17 cellular contexts compared by ENCODE assay signal in the genomic region with DNA sequence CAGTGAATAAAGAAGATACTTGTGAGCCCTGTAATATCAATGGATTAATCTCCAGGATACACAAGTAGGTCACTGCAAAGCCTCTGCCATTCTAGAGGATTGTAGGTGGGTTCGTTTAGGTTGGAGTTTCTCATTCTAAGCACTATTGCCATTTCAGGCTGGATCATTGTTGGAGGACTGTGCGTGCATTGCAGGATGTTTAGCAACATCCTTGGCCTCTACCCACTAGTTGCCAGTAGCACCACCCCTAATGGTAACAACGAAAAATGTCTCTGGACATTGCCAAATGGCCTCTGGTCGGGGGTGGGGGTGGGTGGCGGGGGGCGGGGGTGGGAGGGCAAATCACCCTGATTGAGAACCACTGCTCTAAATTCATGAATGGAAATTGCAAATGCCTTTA. TPM values are rescaled to one million over a fixed set of nuclear protein-coding genes. Genes with fewer than 3 reads are reported as not detected.
DNase-seq lines count a peak whose midpoint lies in the region; ATAC-seq and TF ChIP-seq lines count a peak whose summit lies in the region.
"Had no signal": no experiment of that assay in that cellular context is flagged by ENCODE, and none has a peak within 500 bp of the region (broad histone marks: within the 10 kb centered on the region; RNA-seq: fewer than 3 reads in every experiment).

No MANE protein-coding gene starts in this region.

- POLR2A ChIA-PET in A673 (lab: Charles Lee; ENCODE audit: low non-redundant PET): no interaction called here
- POLR2A ChIA-PET in PC-3 (lab: Charles Lee; ENCODE audit: unreplicated experiment): interaction anchor here (0.6 kb wide), 1 partner anchor 986 kb away, joined by 3 read pairs; no protein-coding TSS in a partner anchor

- peak; percentile 69 for DNase-seq in SIG-M5 treated with dmso at 0.1 percent for 504 hours (lab: John Stamatoyannopoulos, UW; ENCODE audit: unreplicated experiment)
- DNase-seq in SIG-M5 (lab: John Stamatoyannopoulos, UW): no peak
- DNase-seq in NOMO-1 (lab: John Stamatoyannopoulos, UW; ENCODE audit: unreplicated experiment in 2 of 2): peak; percentile 76 to 80
- peak; percentile 46 for DNase-seq in SKM-1 (lab: John Stamatoyannopoulos, UW; ENCODE audit: unreplicated experiment)
- no peak for DNase-seq in A673 (ENCODE audit: low spot score)
- no peak for DNase-seq in PC-3
- DNase-seq: 8988T; ACHN; BE2C; CD4-positive, alpha-beta memory T cell; DMS153; DMS79 treated with DMSO at 0.1 percent for 48 hours; EL had no signal

- no peak overlapping the region for H3K9ac ChIP-seq in PC-3 (ENCODE audit: low read length)

- H3K27me3 ChIP-seq in neutrophil: no peaks in the 10 kb centered on the region
- H3K27me3 ChIP-seq in A673 (replicated peaks; ENCODE audit: insufficient read depth, low read depth, low read length, poor library complexity): no peaks in the 10 kb centered on the region
- H3K27me3 ChIP-seq in PC-3 (ENCODE audit: low read length): no peaks in the 10 kb centered on the region
- H3K27me3 ChIP-seq: BE2C had no signal

- H2AFZ ChIP-seq in PC-3 (ENCODE audit: low read length): no peak overlapping the region

- no peak overlapping the region for H3K4me2 ChIP-seq in PC-3 (ENCODE audit: low read length)

- intact Hi-C loops in A673 (cut with micrococcal nuclease; ENCODE audit: unreplicated experiment): no loop called here
- intact Hi-C loops in PC-3 (cut with micrococcal nuclease): no loop called here

- CTCF ChIA-PET in A673 (lab: Charles Lee) (interaction anchor here (0.7 kb wide), 1 partner anchor 239 kb away, joined by 5 read pairs; no protein-coding TSS in a partner anchor), PC-3 (lab: Charles Lee) (interaction anchor here (0.6 kb wide), 2 partner anchors 78 to 183 kb away, joined by 3 read pairs; no protein-coding TSS in a partner anchor)

- H3K36me3 ChIP-seq in neutrophil (no peaks in the 10 kb centered on the region), A673 (ENCODE audit: insufficient read depth, low read length, poor library complexity, severe bottlenecking) (no peaks in the 10 kb centered on the region), PC-3 (ENCODE audit: low read depth, low read length) (no peaks in the 10 kb centered on the region)
- H3K36me3 ChIP-seq: BE2C had no signal

- no peaks in the 10 kb centered on the region for H3F3A ChIP-seq in PC-3 (ENCODE audit: low read length, unreplicated experiment)

- H3K4me1 ChIP-seq in neutrophil (ENCODE audit: control insufficient read depth in 1 of 2, insufficient read depth in 1 of 2, low read depth in 1 of 2, low read length in 1 of 2) (peaks cover 42 to 54% of the 10 kb centered on the region in 2 experiments), A673 (ENCODE audit: insufficient read depth, low read length, poor library complexity, severe bottlenecking) (peaks cover 21% of the 10 kb centered on the region), PC-3 (ENCODE audit: insufficient read depth, low read length) (peaks cover 11% of the 10 kb centered on the region; the same call in 1 of the 2 replicates)

- no peak overlapping the region for H3K4me3 ChIP-seq in neutrophil (ENCODE audit: low read depth in 1 of 2, low read length in 1 of 2)
- no peak overlapping the region for H3K4me3 ChIP-seq in A673 (ENCODE audit: low read depth, low read length, poor library complexity, severe bottlenecking)
- no peak overlapping the region for H3K4me3 ChIP-seq in PC-3 (ENCODE audit: low read length)

- H3K9me2 ChIP-seq in PC-3 (replicated peaks; ENCODE audit: low read length): no peaks in the 10 kb centered on the region

- no peaks in the 10 kb centered on the region for H4K20me1 ChIP-seq in PC-3 (ENCODE audit: low read length)

- BruUV-seq in A673 (replicated peaks; lab: Mats Ljungman, UMichigan) (no TSS peak), PC-3 (replicated peaks; lab: Mats Ljungman, UMichigan) (no TSS peak)

- ATAC-seq in HG03354 (IDR thresholded peaks at IDR 0.05; ENCODE audit: poor library complexity, severe bottlenecking, unreplicated experiment) (no peak), PC-3 (no peak)
- ATAC-seq: HCT116 had no signal

- H3K27ac ChIP-seq in neutrophil: peak overlapping the region; percentile 16
- H3K27ac ChIP-seq in A673 (ENCODE audit: low read depth, low read length, poor library complexity, severe bottlenecking): no peak overlapping the region
- no peak overlapping the region for H3K27ac ChIP-seq in PC-3 (ENCODE audit: low read length)
- H3K27ac ChIP-seq: C4-2B had no signal

- H3K9me3 ChIP-seq in neutrophil (no peaks in the 10 kb centered on the region), A673 (ENCODE audit: low read depth, low read length, poor library complexity, severe bottlenecking) (no peaks in the 10 kb centered on the region), PC-3 (ENCODE audit: low read length) (no peaks in the 10 kb centered on the region)
- H3K9me3 ChIP-seq: BE2C had no signal

- no peaks in the 10 kb centered on the region for H3K79me2 ChIP-seq in PC-3 (ENCODE audit: low read length)

- TF ChIP-seq CTCF in neutrophil (IDR thresholded peaks at IDR 0.05) (no peak), A673 (conservative IDR thresholded peaks at IDR 0.05; ENCODE audit: low read depth, low read length) (no peak), PC-3 (conservative IDR thresholded peaks at IDR 0.05; ENCODE audit: low read depth, low read length) (no peak)

RNA-seq across cellular contexts. Expression of a gene that starts 4.9 kb away (rescaled TPM):
- 40.9 and 48.8 TPM in 2 replicates for total RNA-seq in A673 (2021)
- total RNA-seq in PC-3 (2014; rRNA removed): 46.0 and 54.0 TPM in 2 replicates

Comparison
In these comparisons a context has a peak if more than half of its experiments do, and no peak if none do; other contexts are left out.
1. DNase-seq: peak in SIG-M5 treated with dmso at 0.1 percent for 504 hours (single experiment), NOMO-1 (2 of 2) and SKM-1 (single experiment); none in SIG-M5 (single experiment), A673 (single experiment) and PC-3 (single experiment).